In genomic region chr6:41779793-41780622, GRCh38 we compare ENCODE assay signal across 8 cellular contexts. TPM values are rescaled to one million over a fixed set of nuclear protein-coding genes. Genes with fewer than 3 reads are reported as not detected.
DNase-seq lines count a peak whose midpoint lies in the region; ATAC-seq and TF ChIP-seq lines count a peak whose summit lies in the region.

Gene FRS3 (minus strand): TSS chr6:41779900. CDS start chr6:41776987, 2,913 bp downstream.

- peak; percentile 98 for TF ChIP-seq CTCF in lung (IDR thresholded peaks at IDR 0.05; ENCODE audit: control extremely low read depth, extremely low read depth)

- H3K36me3 Mint-ChIP-seq in CD4-positive, alpha-beta memory T cell, result peaks cover 4 to 15% of the 10 kb centered on the region in 2 donors
- H3K36me3 Mint-ChIP-seq in activated CD4-positive, alpha-beta memory T cell treated with anti-CD3 and anti-CD28 coated beads for 36 hours, result peaks cover 3% of the 10 kb centered on the region

- WGBS in lung, 2 donors, result 0% methylated on average over 57 to 73 of the region's 73 CpGs

- peak within 1 kb of the TSS in 6 of 7 donors; percentile 83 to 93 (median 88) for H3K27ac Mint-ChIP-seq in CD4-positive, alpha-beta memory T cell
- H3K27ac Mint-ChIP-seq in activated CD4-positive, alpha-beta memory T cell treated with anti-CD3 and anti-CD28 coated beads for 36 hours, result peak within 1 kb of the TSS; percentile 38

- no peaks in the 10 kb centered on the region for H3K9me3 ChIP-seq in CD4-positive, alpha-beta memory T cell (ENCODE audit: control insufficient read depth in 1 of 2, low read length in 2 of 2)
- no peaks in the 10 kb centered on the region for H3K9me3 ChIP-seq in duodenal mucosa (ENCODE audit: control insufficient read depth in 1 of 2, low read length in 2 of 2)
- no peaks in the 10 kb centered on the region for H3K9me3 ChIP-seq in lung (ENCODE audit: control insufficient read depth in 2 of 2, insufficient read depth in 1 of 2, low read length in 1 of 2)

- intact Hi-C loops in CD4-positive, alpha-beta memory T cell (cut with micrococcal nuclease), result loop anchor here (1.0 to 10.0 kb wide), 8 partner anchors 7 to 1395 kb away; partner anchors contain the start of genes MRPS10, SRF, TFEB and TOMM6
- intact Hi-C loops in activated CD4-positive, alpha-beta memory T cell treated with anti-CD3 and anti-CD28 coated beads for 36 hours (cut with micrococcal nuclease), result loop anchor here (1.0 to 5.0 kb wide), 6 partner anchors 7 to 437 kb away; partner anchors contain the start of genes MRPS10, TFEB and TOMM6

- H3K9ac ChIP-seq in duodenal mucosa (ENCODE audit: low read depth in 1 of 2, low read length in 2 of 2), result peak within 1 kb of the TSS; percentile 65 to 76

- no peaks in the 10 kb centered on the region for H3K9me3 Mint-ChIP-seq in CD4-positive, alpha-beta memory T cell
- H3K9me3 Mint-ChIP-seq in activated CD4-positive, alpha-beta memory T cell treated with anti-CD3 and anti-CD28 coated beads for 36 hours, result no peaks in the 10 kb centered on the region

- DNase-seq in CD4-positive, alpha-beta memory T cell, result peak; percentile 96 to 99 (median 97)
- DNase-seq in NCI-H774 (lab: John Stamatoyannopoulos, UW), result peak; percentile 95
- peak; percentile 99 for DNase-seq in activated CD4-positive, alpha-beta memory T cell treated with anti-CD3 and anti-CD28 coated beads for 36 hours
- DNase-seq in lung (ENCODE audit: low spot score), result peak; percentile 99
- DNase-seq in stimulated activated CD4-positive, alpha-beta T cell treated with anti-CD3 and anti-CD28 coated beads, TNF-alpha, amount 100 ng/mL, for 24 hours (ENCODE audit: low read depth in 3 of 3), result peak; percentile 98 to 100 (median 99)

- H3K27me3 ChIP-seq in CD4-positive, alpha-beta memory T cell (ENCODE audit: insufficient read depth, low read length), result no peaks in the 10 kb centered on the region
- H3K27me3 ChIP-seq in duodenal mucosa (ENCODE audit: control insufficient read depth in 1 of 2, insufficient read depth in 2 of 2, low read length in 2 of 2), result no peaks in the 10 kb centered on the region
- H3K27me3 ChIP-seq in lung (ENCODE audit: control insufficient read depth, insufficient read depth), result no peaks in the 10 kb centered on the region

- H3K27me3 Mint-ChIP-seq in CD4-positive, alpha-beta memory T cell, result peaks cover 2 to 3% of the 10 kb centered on the region in 2 donors
- peaks cover 6% of the 10 kb centered on the region for H3K27me3 Mint-ChIP-seq in activated CD4-positive, alpha-beta memory T cell treated with anti-CD3 and anti-CD28 coated beads for 36 hours

- peak within 1 kb of the TSS; percentile 45 to 76 for H3K4me3 ChIP-seq in CD4-positive, alpha-beta memory T cell (ENCODE audit: low read length in 2 of 2)
- peak within 1 kb of the TSS; percentile 81 to 92 for H3K4me3 ChIP-seq in duodenal mucosa (ENCODE audit: low read depth in 1 of 2, low read length in 2 of 2)
- peak within 1 kb of the TSS; percentile 44 for H3K4me3 ChIP-seq in lung

- peak; percentile 96 for ATAC-seq in GM19397 (IDR thresholded peaks at IDR 0.05; ENCODE audit: unreplicated experiment)
- ATAC-seq in HG03565 (IDR thresholded peaks at IDR 0.05; ENCODE audit: unreplicated experiment), result peak; percentile 90
- peak; percentile 94 for ATAC-seq in lung (ENCODE audit: insufficient read depth, low FRiP score)

- peak within 1 kb of the TSS; percentile 87 to 94 (median 88) for H3K4me3 Mint-ChIP-seq in CD4-positive, alpha-beta memory T cell
- peak within 1 kb of the TSS; percentile 85 for H3K4me3 Mint-ChIP-seq in activated CD4-positive, alpha-beta memory T cell treated with anti-CD3 and anti-CD28 coated beads for 36 hours

- POLR2A ChIA-PET in CD4-positive, alpha-beta memory T cell (lab: Charles Lee; ENCODE audit: partially characterized antibody), result interaction anchor here (0.7 to 1.2 kb wide), 3 partner anchors 44 to 526 kb away, joined by 3 read pairs; partner anchors contain the start of gene TAF8
- POLR2A ChIA-PET in activated CD4-positive, alpha-beta memory T cell treated with anti-CD3 and anti-CD28 coated beads for 36 hours (lab: Charles Lee), result no interaction called here

- peak within 1 kb of the TSS; percentile 44 for H3K27ac ChIP-seq in CD4-positive, alpha-beta memory T cell (ENCODE audit: low read depth, low read length)
- H3K27ac ChIP-seq in duodenal mucosa (ENCODE audit: low read depth, low read length) (peak within 1 kb of the TSS; percentile 52), lung (ENCODE audit: low read depth in 1 of 2, low read length in 1 of 2) (peak within 1 kb of the TSS; percentile 58 to 88)

- H3K36me3 ChIP-seq in CD4-positive, alpha-beta memory T cell (ENCODE audit: insufficient read depth, low read length), result peaks cover 5% of the 10 kb centered on the region
- peaks cover 4 to 13% of the 10 kb centered on the region in 2 donors for H3K36me3 ChIP-seq in duodenal mucosa (ENCODE audit: control insufficient read depth in 1 of 2, insufficient read depth in 2 of 2, low read length in 2 of 2)
- H3K36me3 ChIP-seq in lung (ENCODE audit: control insufficient read depth in 2 of 2, insufficient read depth in 2 of 2, low read length in 2 of 2), result peaks cover 0 to 2% of the 10 kb centered on the region in 2 donors

- CTCF ChIA-PET in CD4-positive, alpha-beta memory T cell (lab: Charles Lee; ENCODE audit: partially characterized antibody), result interaction anchor here (0.6 to 9.8 kb wide), 7 partner anchors 11 to 768 kb away, joined by 3 to 178 read pairs (median 3); partner anchors contain the start of genes BYSL, MED20 and TAF8
- CTCF ChIA-PET in activated CD4-positive, alpha-beta memory T cell treated with anti-CD3 and anti-CD28 coated beads for 36 hours (lab: Charles Lee), result interaction anchor here (0.6 to 1.0 kb wide), 6 partner anchors 8 to 435 kb away, joined by 3 to 5 read pairs (median 3); partner anchors contain the start of genes BYSL and MED20

- H3K4me1 ChIP-seq in CD4-positive, alpha-beta memory T cell (ENCODE audit: insufficient read depth, low read length), result peaks cover 15% of the 10 kb centered on the region
- peaks cover 31 to 41% of the 10 kb centered on the region in 2 donors for H3K4me1 ChIP-seq in duodenal mucosa (ENCODE audit: control insufficient read depth in 1 of 2, insufficient read depth in 2 of 2, low read length in 2 of 2)
- peaks cover 0 to 13% of the 10 kb centered on the region in 2 donors for H3K4me1 ChIP-seq in lung (ENCODE audit: control insufficient read depth in 2 of 2, insufficient read depth in 2 of 2, low read length in 2 of 2)

- H3K4me1 Mint-ChIP-seq in CD4-positive, alpha-beta memory T cell, result peaks cover 9 to 32% (median 13%) of the 10 kb centered on the region in 4 donors
- peaks cover 13% of the 10 kb centered on the region for H3K4me1 Mint-ChIP-seq in activated CD4-positive, alpha-beta memory T cell treated with anti-CD3 and anti-CD28 coated beads for 36 hours (ENCODE audit: low read depth)

RNA-seq across cellular contexts. Expression of gene FRS3, which starts in this region (rescaled TPM):
- 1 to 10 TPM; 8.9 to 10.0 TPM for total RNA-seq in CD4-positive, alpha-beta memory T cell
- polyA plus RNA-seq in CD4-positive, alpha-beta memory T cell, result 1 to 10 TPM; 2.2 to 2.8 TPM
- 1 to 10 TPM; 4.8 to 5.5 TPM for total RNA-seq in activated CD4-positive, alpha-beta memory T cell treated with anti-CD3 and anti-CD28 coated beads for 36 hours
- total RNA-seq in lung, result 10 to 100 TPM in 1 of 2 donors, 1 to 10 TPM in 1; 7.3 to 11.2 TPM
- 1 to 10 TPM; 3.7 to 6.5 TPM for polyA plus RNA-seq in lung

Comparison
In these comparisons a context has a peak if more than half of its experiments do, and no peak if none do; other contexts are left out.
1. Peak in every context shown above with its lines: DNase-seq, ATAC-seq, H3K4me3 ChIP-seq and H3K27ac ChIP-seq.